6 cellular contexts compared by ENCODE assay signal in genomic region chrY:3058342-3058741, GRCh38.
DNase-seq lines count a peak whose midpoint lies in the region; ATAC-seq and FAIRE-seq lines count a peak whose summit lies in the region.
"Not testable (repeated sequence)": the region's sequence is repeated elsewhere in the genome, so short reads cannot be mapped to it uniquely, and the experiment has no call there.

No MANE protein-coding gene starts in this region.

- DNase-seq in GM18507 (ENCODE audit: extremely low spot score, insufficient read length, low read depth) = not testable (repeated sequence)

- peak; percentile 80 for ATAC-seq in GM19452 (IDR thresholded peaks at IDR 0.05; ENCODE audit: unreplicated experiment)
- peak; percentile 70 for ATAC-seq in GM21447 (IDR thresholded peaks at IDR 0.05; ENCODE audit: unreplicated experiment)
- ATAC-seq in HG02759 (IDR thresholded peaks at IDR 0.05; ENCODE audit: unreplicated experiment) = peak; percentile 63
- peak; percentile 55 for ATAC-seq in HG03280 (IDR thresholded peaks at IDR 0.05; ENCODE audit: unreplicated experiment)
- ATAC-seq in HG03521 (IDR thresholded peaks at IDR 0.05; ENCODE audit: unreplicated experiment) = peak; percentile 43

- FAIRE-seq in GM18507 (lab: Jason Lieb, UNC) = peak; percentile 76
